ENCODE assay signal across 16 cellular contexts in the genomic region with DNA sequence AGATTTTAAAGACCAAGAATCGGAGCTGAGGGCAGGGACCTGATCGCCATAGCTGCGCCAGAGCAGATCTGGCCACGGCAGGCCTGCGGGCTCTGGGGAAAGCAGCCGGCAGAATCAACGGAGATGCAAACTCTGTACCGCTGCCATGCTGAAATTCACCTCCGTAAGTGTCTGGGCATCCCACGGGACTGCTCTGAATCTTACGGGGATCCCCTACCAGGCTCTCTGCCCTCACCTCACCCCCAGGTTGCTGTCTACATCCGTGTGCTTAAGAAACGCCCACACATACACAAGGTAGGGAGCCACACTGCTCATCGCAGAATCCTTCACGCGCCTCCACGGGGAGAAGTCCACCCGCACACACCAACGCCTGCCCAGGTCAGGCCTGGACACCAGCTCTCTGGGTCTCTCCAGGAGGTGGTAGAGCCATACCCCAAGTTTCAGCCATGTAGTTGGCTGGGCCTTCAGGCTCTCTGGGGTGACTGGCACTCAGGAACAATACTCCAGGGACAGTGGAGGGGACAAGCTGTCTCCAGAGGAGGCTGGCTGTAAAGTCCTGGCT. TPM values are rescaled to one million over a fixed set of nuclear protein-coding genes. Genes with fewer than 3 reads are reported as not detected.
DNase-seq lines count a peak whose midpoint lies in the region; ATAC-seq and TF ChIP-seq lines count a peak whose summit lies in the region.
"Had no signal": no experiment of that assay in that cellular context is flagged by ENCODE, and none has a peak within 500 bp of the region (broad histone marks: within the 10 kb centered on the region; RNA-seq: fewer than 3 reads in every experiment).

No MANE protein-coding gene starts in this region.

- H2BK120ac ChIP-seq in H9 (ENCODE audit: low read depth, low read length, poor library complexity, severe bottlenecking) = no peak overlapping the region

- no peak overlapping the region for H2BK5ac ChIP-seq in H9 (ENCODE audit: insufficient read length, low read length)

- H3K36me3 Mint-ChIP-seq in Caco-2 (ENCODE audit: insufficient read depth, unreplicated experiment) = peaks cover 45% of the 10 kb centered on the region
- H3K36me3 Mint-ChIP-seq in H9 (ENCODE audit: insufficient read depth in 1 of 3, low read depth in 3 of 3) = peaks cover 0 to 15% (median 0%) of the 10 kb centered on the region in 3 experiments; a peak in 3 of 7 replicates
- peaks cover 3% of the 10 kb centered on the region for H3K36me3 Mint-ChIP-seq in nephron (ENCODE audit: low read depth)

- no peak overlapping the region for H3K27ac ChIP-seq in H9 (ENCODE audit: insufficient read length, low read depth, low read length)
- peak overlapping the region; percentile 35 to 82 (median 71) for H3K27ac ChIP-seq in body of pancreas
- no peak overlapping the region for H3K27ac ChIP-seq in A673 (ENCODE audit: low read depth, low read length, poor library complexity, severe bottlenecking)
- no peak overlapping the region for H3K27ac ChIP-seq in Karpas-422 (ENCODE audit: low read length)
- no peak overlapping the region for H3K27ac ChIP-seq in adrenal gland
- H3K27ac ChIP-seq in colonic mucosa = no peak overlapping the region

- no peaks in the 10 kb centered on the region for H3K9me2 ChIP-seq in Karpas-422 (replicated peaks; ENCODE audit: insufficient read depth, low read length)

- H3K4me3 Mint-ChIP-seq in Caco-2 (ENCODE audit: unreplicated experiment) = no peak overlapping the region
- H3K4me3 Mint-ChIP-seq in H9 = no peak overlapping the region
- H3K4me3 Mint-ChIP-seq in nephron = peak overlapping the region in 1 of 3 experiments; percentile 22

- no peaks in the 10 kb centered on the region for H3K23me2 ChIP-seq in H9 (ENCODE audit: insufficient read length, low read depth, low read length, poor library complexity, severe bottlenecking)

- H4K5ac ChIP-seq in H9 (ENCODE audit: insufficient read length, low read depth, low read length) = no peak overlapping the region

- ATAC-seq in body of pancreas = no peak

- no peak overlapping the region for H3K23ac ChIP-seq in H9 (ENCODE audit: insufficient read length, low read depth, low read length)

- H3K4me1 ChIP-seq in Caco-2 = peaks cover 27% of the 10 kb centered on the region
- peaks cover 3% of the 10 kb centered on the region; the same call in 1 of the 2 replicates for H3K4me1 ChIP-seq in H9 (ENCODE audit: insufficient read depth, low read length)
- H3K4me1 ChIP-seq in body of pancreas = peaks cover 80% of the 10 kb centered on the region
- no peaks in the 10 kb centered on the region for H3K4me1 ChIP-seq in A673 (ENCODE audit: insufficient read depth, low read length, poor library complexity, severe bottlenecking)
- H3K4me1 ChIP-seq in Karpas-422 (ENCODE audit: low read length) = no peaks in the 10 kb centered on the region
- H3K4me1 ChIP-seq in adrenal gland (replicated peaks in 1 of 2) = peaks cover 0 to 25% of the 10 kb centered on the region in 2 donors
- H3K4me1 ChIP-seq in colonic mucosa = no peaks in the 10 kb centered on the region

- H3K36me3 ChIP-seq in Caco-2 (ENCODE audit: control insufficient read depth, insufficient read depth, low read length) (no peaks in the 10 kb centered on the region; the same call in 1 of the 2 replicates), body of pancreas (replicated peaks in 1 of 2; ENCODE audit: insufficient read depth in 1 of 2, low read depth in 2 of 2) (no peaks in the 10 kb centered on the region), A673 (ENCODE audit: insufficient read depth, low read length, poor library complexity, severe bottlenecking) (no peaks in the 10 kb centered on the region), Karpas-422 (ENCODE audit: insufficient read depth, low read length) (no peaks in the 10 kb centered on the region), adrenal gland (replicated peaks in 1 of 2) (no peaks in the 10 kb centered on the region), colonic mucosa (no peaks in the 10 kb centered on the region)

- H3K4me1 Mint-ChIP-seq in Caco-2 (ENCODE audit: low read depth, unreplicated experiment) = peaks cover 45% of the 10 kb centered on the region
- H3K4me1 Mint-ChIP-seq in H9 = peaks cover 30 to 35% of the 10 kb centered on the region in 2 experiments
- peaks cover 82% of the 10 kb centered on the region for H3K4me1 Mint-ChIP-seq in nephron

- no peak overlapping the region for H3K56ac ChIP-seq in H9 (ENCODE audit: insufficient read length, low read depth, low read length)

- DNase-seq in Caco-2 (no peak), H9 (no peak), body of pancreas (peak in 1 of 4 donors; percentile 16), A673 (ENCODE audit: low spot score) (no peak), Karpas-422 (no peak), adrenal gland (no peak), colonic mucosa (no peak)
- DNase-seq: C1 segment of cervical spinal cord, DND-41, GDM1, MV-4-11, NCI-H1417 treated with DMSO at 0.1 percent for 48 hours, NCI-H2029 treated with DMSO at 0.1 percent for 48 hours, NCI-H510A, SIG-M5 had no signal

- no peak overlapping the region for H4K91ac ChIP-seq in H9 (ENCODE audit: insufficient read length, low read depth, low read length)

- H3K79me2 ChIP-seq in H9 (ENCODE audit: insufficient read depth, low read length) (no peaks in the 10 kb centered on the region), Karpas-422 (ENCODE audit: low read length) (no peaks in the 10 kb centered on the region)

- no peaks in the 10 kb centered on the region for H3K79me1 ChIP-seq in H9 (ENCODE audit: insufficient read depth, low read depth, low read length, poor library complexity, severe bottlenecking)

- H3K4ac ChIP-seq in H9 (ENCODE audit: low read depth, low read length) = no peak overlapping the region

- no peak overlapping the region for H2BK20ac ChIP-seq in H9 (ENCODE audit: low read depth, low read length, poor library complexity, severe bottlenecking)

- no peak overlapping the region for H2BK12ac ChIP-seq in H9 (ENCODE audit: insufficient read length, low read depth, low read length)

- H2AK5ac ChIP-seq in H9 (ENCODE audit: insufficient read length, low read length) = no peak overlapping the region

- H3K9ac ChIP-seq in H9 (ENCODE audit: extremely low read depth, insufficient read length, low read length) (no peak overlapping the region), Karpas-422 (ENCODE audit: low read length) (no peak overlapping the region), colonic mucosa (ENCODE audit: low read depth in 2 of 2, low read length in 2 of 2) (no peak overlapping the region)

- H3K14ac ChIP-seq in H9 (ENCODE audit: insufficient read depth, low read length) = no peak overlapping the region; the same call in 1 of the 2 replicates

- CTCF ChIA-PET in Caco-2 (lab: Charles Lee) = no interaction called here
- CTCF ChIA-PET in A673 (lab: Charles Lee) = no interaction called here

- H3K9me3 ChIP-seq in Caco-2 = no peaks in the 10 kb centered on the region
- H3K9me3 ChIP-seq in H9 (ENCODE audit: control insufficient read depth, low read depth, low read length) = no peaks in the 10 kb centered on the region
- no peaks in the 10 kb centered on the region for H3K9me3 ChIP-seq in body of pancreas
- no peaks in the 10 kb centered on the region for H3K9me3 ChIP-seq in A673 (ENCODE audit: low read depth, low read length, poor library complexity, severe bottlenecking)
- H3K9me3 ChIP-seq in Karpas-422 (ENCODE audit: low read length) = no peaks in the 10 kb centered on the region
- no peaks in the 10 kb centered on the region for H3K9me3 ChIP-seq in adrenal gland (replicated peaks in 1 of 3)
- no peaks in the 10 kb centered on the region for H3K9me3 ChIP-seq in colonic mucosa

- WGBS in H9 (ENCODE audit: extremely low coverage, insufficient read length, low lambda C conversion rate) = no CpG with 5 or more reads among the region's 19 CpGs
- WGBS in body of pancreas, 2 donors = 92 to 95% methylated on average over 17 to 19 of the region's 19 CpGs
- 92 to 96% (median 95%) methylated on average over 9 to 19 of the region's 19 CpGs for WGBS in adrenal gland, 4 donors

- H3T11ph ChIP-seq in H9 (ENCODE audit: low read length) = no peak overlapping the region

- TF ChIP-seq CTCF in Caco-2 (IDR thresholded peaks at IDR 0.05; ENCODE audit: insufficient read depth in 1 of 2, low read depth in 1 of 2, low read length in 1 of 2, severe bottlenecking in 1 of 2, unreplicated experiment in 1 of 2) (no peak), H9 (conservative IDR thresholded peaks at IDR 0.05) (no peak), body of pancreas (IDR thresholded peaks at IDR 0.05) (no peak), nephron (IDR thresholded peaks at IDR 0.05; ENCODE audit: unreplicated experiment in 3 of 3) (no peak), A673 (conservative IDR thresholded peaks at IDR 0.05; ENCODE audit: low read depth, low read length) (no peak), adrenal gland (IDR thresholded peaks at IDR 0.05) (no peak), colonic mucosa (IDR thresholded peaks at IDR 0.05) (no peak)

- no TSS peak for BruUV-seq in Caco-2 (replicated peaks; lab: Mats Ljungman, UMichigan)
- BruUV-seq in A673 (replicated peaks; lab: Mats Ljungman, UMichigan) = no TSS peak

- H3K18ac ChIP-seq in H9 (ENCODE audit: insufficient read length, low read depth, low read length) = no peak overlapping the region

- H3K4me3 ChIP-seq in Caco-2 (ENCODE audit: low read depth, low read length) (no peak overlapping the region), body of pancreas (no peak overlapping the region), A673 (ENCODE audit: low read depth, low read length, poor library complexity, severe bottlenecking) (no peak overlapping the region), Karpas-422 (ENCODE audit: low read length) (no peak overlapping the region), adrenal gland (no peak overlapping the region), colonic mucosa (no peak overlapping the region)

- intact Hi-C loops in Caco-2 (cut with micrococcal nuclease; ENCODE audit: unreplicated experiment) = no loop called here
- intact Hi-C loops in body of pancreas (cut with DNase I) = no loop called here
- intact Hi-C loops in A673 (cut with micrococcal nuclease; ENCODE audit: unreplicated experiment) = no loop called here
- intact Hi-C loops in adrenal gland (cut with DNase I) = no loop called here
- intact Hi-C loops in colonic mucosa (cut with DNase I) = no loop called here

- H3K27me3 Mint-ChIP-seq in Caco-2 (ENCODE audit: insufficient read depth, unreplicated experiment) (no peaks in the 10 kb centered on the region), H9 (ENCODE audit: low read depth) (no peaks in the 10 kb centered on the region), nephron (ENCODE audit: low read depth) (peaks cover 4% of the 10 kb centered on the region)

- no peak for TF ChIP-seq POLR2A in body of pancreas (IDR thresholded peaks at IDR 0.05)
- TF ChIP-seq POLR2A in adrenal gland (IDR thresholded peaks at IDR 0.05) = no peak

- H4K20me1 ChIP-seq in H9 (ENCODE audit: control insufficient read depth, insufficient read depth, insufficient read length) (no peaks in the 10 kb centered on the region), Karpas-422 (ENCODE audit: insufficient read depth, low read depth, low read length) (no peaks in the 10 kb centered on the region)

- H3K27me3 ChIP-seq in Caco-2 (replicated peaks; ENCODE audit: control insufficient read depth, insufficient read depth, low read length) (no peaks in the 10 kb centered on the region), H9 (ENCODE audit: insufficient read depth, low read length) (no peaks in the 10 kb centered on the region), body of pancreas (no peaks in the 10 kb centered on the region), A673 (replicated peaks; ENCODE audit: insufficient read depth, low read depth, low read length, poor library complexity) (no peaks in the 10 kb centered on the region), Karpas-422 (ENCODE audit: low read length) (no peaks in the 10 kb centered on the region), adrenal gland (no peaks in the 10 kb centered on the region), colonic mucosa (no peaks in the 10 kb centered on the region)

- H2AFZ ChIP-seq in H9 (ENCODE audit: low read length) (no peak overlapping the region), Karpas-422 (ENCODE audit: low read length) (no peak overlapping the region)

- H3K27ac Mint-ChIP-seq in Caco-2 (ENCODE audit: unreplicated experiment) (peak overlapping the region; percentile 71), H9 (peak overlapping the region in 2 of 3 experiments; percentile 76 to 91; a peak in 3 of 7 replicates), nephron (peak overlapping the region; percentile 22 to 99 (median 87))

- H3K4me2 ChIP-seq in H9 (ENCODE audit: insufficient read depth, insufficient read length, low read length) (no peak overlapping the region), Karpas-422 (ENCODE audit: low read depth, low read length, poor library complexity, severe bottlenecking) (no peak overlapping the region)

- POLR2A ChIA-PET in Caco-2 (lab: Charles Lee) = no interaction called here
- POLR2A ChIA-PET in A673 (lab: Charles Lee; ENCODE audit: low non-redundant PET) = no interaction called here

- no peak overlapping the region for H4K8ac ChIP-seq in H9 (replicated peaks; ENCODE audit: insufficient read length, low read depth, low read length)

- H3K9me3 Mint-ChIP-seq in Caco-2 (ENCODE audit: unreplicated experiment) (no peaks in the 10 kb centered on the region), H9 (no peaks in the 10 kb centered on the region; a peak in 1 of 5 replicates), nephron (no peaks in the 10 kb centered on the region)

- no peak overlapping the region for H2BK15ac ChIP-seq in H9 (ENCODE audit: low read depth, low read length)

RNA-seq across cellular contexts. Expression of gene FAM174B, which starts 33.5 kb away (rescaled TPM):
- total RNA-seq in Caco-2 (2022) (79.4 and 87.5 TPM in 2 replicates), H9 (2021) (38.0 and 38.5 TPM in 2 replicates), body of pancreas (10 to 100 TPM; 51.4 to 59.9 TPM), A673 (2021) (2.7 and 3.7 TPM in 2 replicates), adrenal gland (10 to 100 TPM in 5 of 8 donors, 1 to 10 TPM in 3; 3.7 to 14.3 (median 10.6) TPM), colonic mucosa (10 to 100 TPM; 25.2 to 25.7 TPM)
- 0.04 TPM in 1 of 2 replicates, not detected in the other for total RNA-seq in Karpas-422 (2014; rRNA removed; shearing (Covaris generic); ENCODE audit: low replicate concordance)
- polyA plus RNA-seq in adrenal gland = 10 to 100 TPM in 1 of 3 donors, 1 to 10 TPM in 2; 7.7 to 16.4 (median 8.1) TPM

Comparison
In these comparisons a context has a peak if more than half of its experiments do, and no peak if none do; other contexts are left out.
1. H3K27ac ChIP-seq: peak in body of pancreas (4 of 4); none in H9 (single experiment), A673 (single experiment), Karpas-422 (single experiment), adrenal gland (0 of 5) and colonic mucosa (single experiment).
2. Peak in every context shown above with its lines, with median percentiles within 50 percentile points of each other: H3K27ac Mint-ChIP-seq.